1 cellular context compared by ENCODE assay signal in genomic region chr2:160664603-160665145, GRCh38.
TF ChIP-seq lines count a peak whose summit lies in the region.

No MANE protein-coding gene starts in this region.

TF ChIP-seq in GM23338, 12 proteins besides CTCF, POLR2A, EP300 and RAD21 (continued from another document):
- TF ChIP-seq REST (IDR thresholded peaks at IDR 0.05; ENCODE audit: unreplicated experiment), result no peak
- no peak for TF ChIP-seq ZNF462 (CRISPR knock-in tag; IDR thresholded peaks at IDR 0.05)
- no peak for TF ChIP-seq EZH2 (IDR thresholded peaks at IDR 0.05; ENCODE audit: low read depth, unreplicated experiment)
- no peak for TF ChIP-seq ZNF331 (CRISPR knock-in tag; IDR thresholded peaks at IDR 0.05; ENCODE audit: low read depth)
TF ChIP-seq in GM23338: peak in this region for 0.
